Comparison of ENCODE assay signal across 10 cellular contexts in the genomic region with DNA sequence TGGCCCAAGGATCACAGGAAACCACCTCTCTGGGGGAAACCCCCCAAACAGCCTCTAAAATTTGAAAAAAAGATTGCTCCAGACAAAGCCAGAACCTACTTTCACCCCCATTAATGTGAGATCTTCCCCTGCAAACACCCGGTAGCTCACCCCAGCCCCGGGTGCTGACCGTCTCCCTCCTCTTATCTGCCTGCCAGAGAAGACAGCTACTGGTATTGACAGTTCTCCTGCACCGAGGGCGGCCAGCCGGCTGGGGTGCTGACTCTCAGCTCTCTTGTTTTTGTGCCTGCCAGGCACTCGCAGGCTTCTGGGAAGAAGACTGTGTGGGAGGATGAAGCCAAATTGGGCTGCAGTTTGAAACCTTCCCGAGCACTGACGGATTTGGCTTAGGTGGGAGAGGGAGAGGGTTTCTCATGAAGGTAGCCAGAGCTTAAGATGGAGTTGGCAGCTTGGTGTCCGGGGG. TPM values are rescaled to one million over a fixed set of nuclear protein-coding genes. Genes with fewer than 3 reads are reported as not detected.
DNase-seq lines count a peak whose midpoint lies in the region; ATAC-seq and TF ChIP-seq lines count a peak whose summit lies in the region.
"Had no signal": no experiment of that assay in that cellular context is flagged by ENCODE, and none has a peak within 500 bp of the region (broad histone marks: within the 10 kb centered on the region; RNA-seq: fewer than 3 reads in every experiment).

No MANE protein-coding gene starts in this region.

- CTCF ChIA-PET in activated CD4-positive, alpha-beta T cell treated with anti-CD3 and anti-CD28 coated beads for 36 hours (lab: Charles Lee) = interaction anchor here (0.8 to 21.8 kb wide), 10 partner anchors 10 to 108 kb away, joined by 3 to 621 read pairs (median 4); a partner anchor contains a TSS

- ATAC-seq in activated CD4-positive, alpha-beta T cell treated with anti-CD3 and anti-CD28 coated beads for 36 hours = peak; percentile 2
- ATAC-seq in activated naive CD4-positive, alpha-beta T cell treated with anti-CD3 and anti-CD28 coated beads, Interleukin-2, amount 50 U/mL, for 72 hours = peak; percentile 2 to 9

- intact Hi-C loops in activated CD4-positive, alpha-beta T cell treated with anti-CD3 and anti-CD28 coated beads for 36 hours (cut with DNase I, micrococcal nuclease) = no loop called here

- no peaks in the 10 kb centered on the region for H3K9me3 ChIP-seq in WERI-Rb-1 (ENCODE audit: severe bottlenecking)

- peaks cover 32% of the 10 kb centered on the region for H3K36me3 Mint-ChIP-seq in activated CD4-positive, alpha-beta T cell treated with anti-CD3 and anti-CD28 coated beads for 36 hours (ENCODE audit: low read depth)
- peaks cover 36 to 47% of the 10 kb centered on the region in 2 donors for H3K36me3 Mint-ChIP-seq in activated naive CD4-positive, alpha-beta T cell treated with anti-CD3 and anti-CD28 coated beads, Interleukin-2, amount 50 U/mL, for 72 hours

- H3K9me3 Mint-ChIP-seq in activated CD4-positive, alpha-beta T cell treated with anti-CD3 and anti-CD28 coated beads for 36 hours (ENCODE audit: low read depth) = no peaks in the 10 kb centered on the region
- peaks cover 0 to 5% of the 10 kb centered on the region in 2 donors for H3K9me3 Mint-ChIP-seq in activated naive CD4-positive, alpha-beta T cell treated with anti-CD3 and anti-CD28 coated beads, Interleukin-2, amount 50 U/mL, for 72 hours

- no peaks in the 10 kb centered on the region for H3K36me3 ChIP-seq in WERI-Rb-1

- no peak overlapping the region for H3K4me3 ChIP-seq in WERI-Rb-1 (ENCODE audit: low read depth, low read length)
- H3K4me3 ChIP-seq: lung had no signal

- peak; percentile 78 for DNase-seq in activated CD4-positive, alpha-beta T cell treated with anti-CD3 and anti-CD28 coated beads for 36 hours
- no peak for DNase-seq in activated CD4-positive, alpha-beta T cell treated with anti-CD3 and anti-CD28 coated beads for 4 hours
- DNase-seq in activated naive CD4-positive, alpha-beta T cell treated with anti-CD3 and anti-CD28 coated beads, Interleukin-2, amount 50 U/mL, for 72 hours (ENCODE audit: low spot score in 2 of 2) = peak; percentile 56 to 76
- DNase-seq in islet precursor cell (peak; percentile 68), superior temporal gyrus (ENCODE audit: extremely low spot score) (peak; percentile 53), WERI-Rb-1 (no peak), NOMO-1 (lab: John Stamatoyannopoulos, UW; ENCODE audit: unreplicated experiment in 2 of 2) (no peak), EL (no peak)
- DNase-seq: NCI-H2107 had no signal

- no peaks in the 10 kb centered on the region for H3K27me3 ChIP-seq in WERI-Rb-1 (ENCODE audit: insufficient read depth, low read depth, severe bottlenecking)

- peaks cover 62% of the 10 kb centered on the region for H3K4me1 Mint-ChIP-seq in activated CD4-positive, alpha-beta T cell treated with anti-CD3 and anti-CD28 coated beads for 36 hours

- H3K27me3 Mint-ChIP-seq in activated CD4-positive, alpha-beta T cell treated with anti-CD3 and anti-CD28 coated beads for 36 hours = no peaks in the 10 kb centered on the region

- TF ChIP-seq CTCF in WERI-Rb-1 (IDR thresholded peaks at IDR 0.05; ENCODE audit: low read depth, low read length) = no peak

- H3K27ac Mint-ChIP-seq in activated CD4-positive, alpha-beta T cell treated with anti-CD3 and anti-CD28 coated beads for 36 hours = peak overlapping the region; percentile 98
- H3K27ac Mint-ChIP-seq in activated naive CD4-positive, alpha-beta T cell treated with anti-CD3 and anti-CD28 coated beads, Interleukin-2, amount 50 U/mL, for 72 hours = peak overlapping the region; percentile 97

- POLR2A ChIA-PET in activated CD4-positive, alpha-beta T cell treated with anti-CD3 and anti-CD28 coated beads for 36 hours (lab: Charles Lee) = interaction anchor here (0.9 to 4.0 kb wide), 7 partner anchors 9 to 248 kb away, joined by 3 to 51 read pairs (median 4); no protein-coding TSS in a partner anchor

- H3K27ac ChIP-seq in WERI-Rb-1 = no peak overlapping the region

- peak overlapping the region; percentile 95 for H3K4me3 Mint-ChIP-seq in activated CD4-positive, alpha-beta T cell treated with anti-CD3 and anti-CD28 coated beads for 36 hours

RNA-seq across cellular contexts. Expression of a gene that starts 48.2 kb away (rescaled TPM):
- 100 to 1,000 TPM; 223 to 239 TPM for total RNA-seq in activated CD4-positive, alpha-beta T cell treated with anti-CD3 and anti-CD28 coated beads for 36 hours
- total RNA-seq in activated naive CD4-positive, alpha-beta T cell treated with anti-CD3 and anti-CD28 coated beads, Interleukin-2, amount 50 U/mL, for 72 hours = 100 to 1,000 TPM; 212 to 239 TPM

RNA-seq across cellular contexts. Expression of a gene that starts 56.8 kb away (rescaled TPM):
- total RNA-seq in activated CD4-positive, alpha-beta T cell treated with anti-CD3 and anti-CD28 coated beads for 36 hours = 100 to 1,000 TPM in 1 of 2 experiments, 10 to 100 TPM in 1; 91.2 to 100 TPM
- total RNA-seq in activated naive CD4-positive, alpha-beta T cell treated with anti-CD3 and anti-CD28 coated beads, Interleukin-2, amount 50 U/mL, for 72 hours = 100 to 1,000 TPM in 1 of 2 donors, 10 to 100 TPM in 1; 87.1 to 111 TPM

Comparison
In these comparisons a context has a peak if more than half of its experiments do, and no peak if none do; other contexts are left out.
1. DNase-seq: peak in activated CD4-positive, alpha-beta T cell treated with anti-CD3 and anti-CD28 coated beads for 36 hours (single experiment), activated naive CD4-positive, alpha-beta T cell treated with anti-CD3 and anti-CD28 coated beads, Interleukin-2, amount 50 U/mL, for 72 hours (2 of 2), islet precursor cell (single experiment) and superior temporal gyrus (single experiment); none in activated CD4-positive, alpha-beta T cell treated with anti-CD3 and anti-CD28 coated beads for 4 hours (0 of 2), WERI-Rb-1 (single experiment), NOMO-1 (0 of 2) and EL (single experiment).